In genomic region chr16:3028716-3029319, GRCh38 we compare ENCODE assay signal across 14 cellular contexts. TPM values are rescaled to one million over a fixed set of nuclear protein-coding genes. Genes with fewer than 3 reads are reported as not detected.
DNase-seq lines count a peak whose midpoint lies in the region; ATAC-seq, FAIRE-seq and TF ChIP-seq lines count a peak whose summit lies in the region.
"Had no signal": no experiment of that assay in that cellular context is flagged by ENCODE, and none has a peak within 500 bp of the region (broad histone marks: within the 10 kb centered on the region; RNA-seq: fewer than 3 reads in every experiment).

No MANE protein-coding gene starts in this region.

- H3K36me3 ChIP-seq in HUES6 (ENCODE audit: control insufficient read depth, insufficient read depth, low read length) (peaks cover 23% of the 10 kb centered on the region), astrocyte (ENCODE audit: insufficient read depth, low read length) (no peaks in the 10 kb centered on the region), spleen (peaks cover 0 to 27% (median 18%) of the 10 kb centered on the region in 6 donors)
- H3K36me3 ChIP-seq: breast epithelium, transverse colon had no signal

- no peak for ATAC-seq in activated T-cell treated with anti-CD3 and anti-CD28 coated beads, Interleukin-2, amount 50 U/mL, for 72 hours (replicated peaks in 1 of 2)
- no peak for ATAC-seq in activated T-cell treated with anti-CD3 and anti-CD28 coated beads, Interleukin-2, amount 50 U/mL, for 4 hours
- ATAC-seq in HG02938 (IDR thresholded peaks at IDR 0.05; ENCODE audit: unreplicated experiment) (no peak), GM19467 (IDR thresholded peaks at IDR 0.05; ENCODE audit: unreplicated experiment) (no peak)

- intact Hi-C loops in spleen (cut with DNase I; ENCODE audit: low total_unique reads) = no loop called here

- no peaks in the 10 kb centered on the region for H3K9me3 Mint-ChIP-seq in activated T-cell treated with anti-CD3 and anti-CD28 coated beads, Interleukin-2, amount 50 U/mL, for 72 hours
- H3K9me3 Mint-ChIP-seq in activated T-cell treated with anti-CD3 and anti-CD28 coated beads, Interleukin-2, amount 50 U/mL, for 4 hours = no peaks in the 10 kb centered on the region
- no peaks in the 10 kb centered on the region for H3K9me3 Mint-ChIP-seq in astrocyte (ENCODE audit: unreplicated experiment)

- H3K27me3 Mint-ChIP-seq in activated T-cell treated with anti-CD3 and anti-CD28 coated beads, Interleukin-2, amount 50 U/mL, for 72 hours (ENCODE audit: low read depth) = peaks cover 49% of the 10 kb centered on the region
- peaks cover 33% of the 10 kb centered on the region for H3K27me3 Mint-ChIP-seq in activated T-cell treated with anti-CD3 and anti-CD28 coated beads, Interleukin-2, amount 50 U/mL, for 4 hours (ENCODE audit: low read depth)
- H3K27me3 Mint-ChIP-seq in astrocyte (ENCODE audit: low read depth, unreplicated experiment) = peaks cover 7% of the 10 kb centered on the region

- no peak for TF ChIP-seq CTCF in astrocyte (IDR thresholded peaks at IDR 0.05; ENCODE audit: insufficient read depth, low read depth, low read length)
- no peak for TF ChIP-seq CTCF in spleen (IDR thresholded peaks at IDR 0.05 in 8 of 11, conservative IDR thresholded peaks at IDR 0.05 in 3 of 11)

- TF ChIP-seq POLR2A in spleen (IDR thresholded peaks at IDR 0.05) = no peak

- peaks cover 31% of the 10 kb centered on the region for H4K20me1 ChIP-seq in astrocyte (ENCODE audit: insufficient read depth, low read length)

- H3K79me2 ChIP-seq in astrocyte (ENCODE audit: insufficient read depth, low read length) = no peaks in the 10 kb centered on the region

- peaks cover 43% of the 10 kb centered on the region for H3K4me1 Mint-ChIP-seq in activated T-cell treated with anti-CD3 and anti-CD28 coated beads, Interleukin-2, amount 50 U/mL, for 72 hours (ENCODE audit: low read depth)
- peaks cover 21% of the 10 kb centered on the region for H3K4me1 Mint-ChIP-seq in activated T-cell treated with anti-CD3 and anti-CD28 coated beads, Interleukin-2, amount 50 U/mL, for 4 hours (ENCODE audit: low read depth)
- H3K4me1 Mint-ChIP-seq in astrocyte (ENCODE audit: low read depth, unreplicated experiment) = peaks cover 2% of the 10 kb centered on the region

- no peak overlapping the region for H2AFZ ChIP-seq in astrocyte (ENCODE audit: low read depth, low read length)

- no peak for FAIRE-seq in astrocyte (lab: Jason Lieb, UNC)
- FAIRE-seq: islet of Langerhans had no signal

- H3K4me3 ChIP-seq in HUES6 (ENCODE audit: low read depth, low read length) (0 out of 2 replicates have a peak overlapping the region, but pooled peaks have one; percentile 13), astrocyte (ENCODE audit: insufficient read depth, low read depth, low read length) (no peak overlapping the region), spleen (no peak overlapping the region)

- peaks cover 0 to 5% of the 10 kb centered on the region in 2 donors for H3K36me3 Mint-ChIP-seq in activated T-cell treated with anti-CD3 and anti-CD28 coated beads, Interleukin-2, amount 50 U/mL, for 72 hours (ENCODE audit: insufficient read depth in 2 of 2)
- peaks cover 13% of the 10 kb centered on the region for H3K36me3 Mint-ChIP-seq in activated T-cell treated with anti-CD3 and anti-CD28 coated beads, Interleukin-2, amount 50 U/mL, for 4 hours (ENCODE audit: insufficient read depth)
- H3K36me3 Mint-ChIP-seq in astrocyte (ENCODE audit: low read depth, unreplicated experiment) = peaks cover 8% of the 10 kb centered on the region

- H3K4me1 ChIP-seq in HUES6 (ENCODE audit: control insufficient read depth, insufficient read depth, low read length) (peaks cover 22% of the 10 kb centered on the region), astrocyte (ENCODE audit: insufficient read depth, low read length) (peaks cover 13% of the 10 kb centered on the region), spleen (peaks cover 10 to 71% (median 38%) of the 10 kb centered on the region in 6 donors)
- H3K4me1 ChIP-seq: breast epithelium had no signal

- H3K9me3 ChIP-seq in HUES6 (ENCODE audit: control insufficient read depth, insufficient read depth, low read depth, low read length) (no peaks in the 10 kb centered on the region), astrocyte (ENCODE audit: insufficient read depth, low read depth, low read length) (peaks cover 3% of the 10 kb centered on the region), spleen (no peaks in the 10 kb centered on the region)
- H3K9me3 ChIP-seq: breast epithelium, gastroesophageal sphincter, transverse colon had no signal

- peak overlapping the region; percentile 46 for H3K4me2 ChIP-seq in astrocyte (ENCODE audit: low read length)

- H3K27me3 ChIP-seq in HUES6 (ENCODE audit: control insufficient read depth, insufficient read depth, low read length) (peaks cover 42% of the 10 kb centered on the region), astrocyte (ENCODE audit: insufficient read depth, low read length) (peaks cover 38% of the 10 kb centered on the region), spleen (replicated peaks in 1 of 7) (peaks cover 0 to 58% (median 49%) of the 10 kb centered on the region in 7 donors)
- H3K27me3 ChIP-seq: breast epithelium had no signal

- peak overlapping the region; percentile 69 to 84 for H3K4me3 Mint-ChIP-seq in activated T-cell treated with anti-CD3 and anti-CD28 coated beads, Interleukin-2, amount 50 U/mL, for 72 hours
- no peak overlapping the region for H3K4me3 Mint-ChIP-seq in activated T-cell treated with anti-CD3 and anti-CD28 coated beads, Interleukin-2, amount 50 U/mL, for 4 hours
- no peak overlapping the region for H3K4me3 Mint-ChIP-seq in astrocyte (ENCODE audit: unreplicated experiment)

- DNase-seq in activated T-cell treated with anti-CD3 and anti-CD28 coated beads, Interleukin-2, amount 50 U/mL, for 72 hours = no peak
- DNase-seq in activated T-cell treated with anti-CD3 and anti-CD28 coated beads, Interleukin-2, amount 50 U/mL, for 4 hours = no peak
- DNase-seq in astrocyte (ENCODE audit: low read depth) = no peak
- peak; percentile 80 for DNase-seq in spleen
- no peak for DNase-seq in stimulated activated naive CD4-positive, alpha-beta T cell (lab: John Stamatoyannopoulos, UW)

- no peak overlapping the region for H3K9ac ChIP-seq in HUES6 (ENCODE audit: low read length)
- no peak overlapping the region for H3K9ac ChIP-seq in astrocyte (ENCODE audit: low read length)

- H3K27ac Mint-ChIP-seq in activated T-cell treated with anti-CD3 and anti-CD28 coated beads, Interleukin-2, amount 50 U/mL, for 72 hours = no peak overlapping the region
- H3K27ac Mint-ChIP-seq in astrocyte (ENCODE audit: unreplicated experiment) = no peak overlapping the region

- 28 to 53% (median 41%) methylated on average over 6 to 15 of the region's 15 CpGs for WGBS in spleen, 5 donors

- no peak overlapping the region for H3K27ac ChIP-seq in HUES6 (ENCODE audit: low read depth, low read length)
- no peak overlapping the region for H3K27ac ChIP-seq in astrocyte (ENCODE audit: low read depth, low read length)
- H3K27ac ChIP-seq in spleen = peak overlapping the region in 1 of 8 donors; percentile 45
- H3K27ac ChIP-seq: breast epithelium had no signal

RNA-seq across cellular contexts. Expression of gene THOC6, which starts 5.0 kb away (rescaled TPM):
- total RNA-seq in activated T-cell treated with anti-CD3 and anti-CD28 coated beads, Interleukin-2, amount 50 U/mL, for 72 hours = 10 to 100 TPM; 49.1 to 50.9 TPM
- total RNA-seq in activated T-cell treated with anti-CD3 and anti-CD28 coated beads, Interleukin-2, amount 50 U/mL, for 4 hours = 10 to 100 TPM; 70.4 to 86.3 (median 71.7) TPM
- total RNA-seq in astrocyte (17.4 and 22.3 TPM in 2 replicates), spleen (10 to 100 TPM; 19.3 to 30.4 (median 26.3) TPM)
- 10 to 100 TPM; 40.7 to 57.2 (median 41.0) TPM for polyA plus RNA-seq in spleen

RNA-seq across cellular contexts. Expression of gene HCFC1R1, which starts 5.1 kb away (rescaled TPM):
- total RNA-seq in activated T-cell treated with anti-CD3 and anti-CD28 coated beads, Interleukin-2, amount 50 U/mL, for 72 hours = 10 to 100 TPM; 27.6 to 32.8 TPM
- total RNA-seq in activated T-cell treated with anti-CD3 and anti-CD28 coated beads, Interleukin-2, amount 50 U/mL, for 4 hours = 10 to 100 TPM; 32.7 to 36.9 (median 33.9) TPM
- total RNA-seq in astrocyte = 47.0 and 71.6 TPM in 2 replicates
- total RNA-seq in spleen = 10 to 100 TPM; 15.5 to 30.8 (median 21.6) TPM
- polyA plus RNA-seq in spleen = 10 to 100 TPM; 60.5 to 74.5 (median 62.8) TPM

RNA-seq across cellular contexts. Expression of gene BICDL2, which starts 7.9 kb away (rescaled TPM):
- total RNA-seq in activated T-cell treated with anti-CD3 and anti-CD28 coated beads, Interleukin-2, amount 50 U/mL, for 72 hours = under 1 TPM in 1 of 2 donors, not detected in 1; 0.30 TPM
- total RNA-seq in activated T-cell treated with anti-CD3 and anti-CD28 coated beads, Interleukin-2, amount 50 U/mL, for 4 hours = under 1 TPM in 1 of 3 donors, not detected in 2; 0.05 TPM
- total RNA-seq in astrocyte = 0.16 TPM in 1 of 2 replicates, not detected in the other
- total RNA-seq in spleen = under 1 TPM in 4 of 7 donors, not detected in 3; 0.30 to 0.77 (median 0.32) TPM
- under 1 TPM; 0.03 to 0.22 (median 0.15) TPM for polyA plus RNA-seq in spleen
- total RNA-seq: Daoy, pulmonary artery endothelial cell had no signal

RNA-seq across cellular contexts. Expression of gene TNFRSF12A, which starts 8.7 kb away (rescaled TPM):
- 1 to 10 TPM; 3.9 to 4.0 TPM for total RNA-seq in activated T-cell treated with anti-CD3 and anti-CD28 coated beads, Interleukin-2, amount 50 U/mL, for 72 hours
- 1 to 10 TPM; 4.2 to 6.9 (median 5.1) TPM for total RNA-seq in activated T-cell treated with anti-CD3 and anti-CD28 coated beads, Interleukin-2, amount 50 U/mL, for 4 hours
- total RNA-seq in astrocyte (262 and 275 TPM in 2 replicates), spleen (10 to 100 TPM in 3 of 7 donors, 1 to 10 TPM in 4; 2.0 to 26.1 (median 7.5) TPM)
- polyA plus RNA-seq in spleen = 10 to 100 TPM in 1 of 3 donors, 1 to 10 TPM in 2; 7.7 to 16.5 (median 8.3) TPM

RNA-seq across cellular contexts. Expression of gene CLDN6, which starts 10.8 kb away (rescaled TPM):
- total RNA-seq in activated T-cell treated with anti-CD3 and anti-CD28 coated beads, Interleukin-2, amount 50 U/mL, for 72 hours = not detected
- under 1 TPM; 0.18 to 0.30 (median 0.22) TPM for total RNA-seq in activated T-cell treated with anti-CD3 and anti-CD28 coated beads, Interleukin-2, amount 50 U/mL, for 4 hours
- 449 and 584 TPM in 2 replicates for total RNA-seq in astrocyte
- total RNA-seq in spleen = not detected
- not detected for polyA plus RNA-seq in spleen
- total RNA-seq: breast epithelium, Daoy, gastroesophageal sphincter, pulmonary artery endothelial cell, transverse colon had no signal

Comparison
In these comparisons a context has a peak if more than half of its experiments do, and no peak if none do; other contexts are left out.
1. H3K4me3 Mint-ChIP-seq: peak in activated T-cell treated with anti-CD3 and anti-CD28 coated beads, Interleukin-2, amount 50 U/mL, for 72 hours (2 of 2); none in activated T-cell treated with anti-CD3 and anti-CD28 coated beads, Interleukin-2, amount 50 U/mL, for 4 hours (single experiment) and astrocyte (single experiment).